ENCODE assay signal across 22 cellular contexts in the genomic region with DNA sequence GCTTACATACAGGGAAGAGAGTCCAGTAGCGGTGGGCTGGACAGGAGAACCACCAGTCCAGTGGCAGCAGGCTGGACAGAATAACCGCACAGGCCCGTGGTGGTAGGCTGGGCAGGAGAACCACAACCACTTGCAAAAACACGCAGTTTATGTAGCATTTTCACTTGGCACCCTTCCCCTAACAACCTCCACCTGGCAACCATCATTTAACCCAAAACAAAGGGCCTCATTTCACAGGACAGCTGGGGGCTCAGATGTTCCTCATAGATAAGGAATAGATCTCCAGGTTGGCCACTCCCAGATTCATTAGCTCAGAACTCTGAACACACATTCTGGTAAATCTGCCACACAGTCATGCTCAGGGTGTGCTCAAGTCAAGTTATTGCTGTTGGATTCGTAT.
"Had no signal": no experiment of that assay in that cellular context is flagged by ENCODE, and none has a peak within 500 bp of the region (broad histone marks: within the 10 kb centered on the region; RNA-seq: fewer than 3 reads in every experiment).

No MANE protein-coding gene starts in this region.

- H3K4me3 ChIP-seq: breast epithelium, colonic mucosa, dorsolateral prefrontal cortex, esophagus muscularis mucosa, thoracic aorta, vagina had no signal

- H3K4me3 Mint-ChIP-seq: activated B cell treated with CpG ODN at 0.5 μM for 24 hours; activated CD4-positive, alpha-beta T cell treated with anti-CD3 and anti-CD28 coated beads for 36 hours; activated naive CD8-positive, alpha-beta T cell; activated T-cell treated with anti-CD3 and anti-CD28 coated beads, Interleukin-2, amount 50 U/mL, for 24 hours; type B pancreatic cell had no signal

- H3K4me1 ChIP-seq: breast epithelium, colonic mucosa, parathyroid adenoma, vagina had no signal

- H3K9ac ChIP-seq: parathyroid adenoma had no signal

- H3K9me3 Mint-ChIP-seq: activated B cell treated with CpG ODN at 0.5 μM for 24 hours; activated T-cell treated with anti-CD3 and anti-CD28 coated beads, Interleukin-2, amount 50 U/mL, for 24 hours had no signal

- ATAC-seq: activated CD4-positive, alpha-beta T cell treated with anti-CD3 and anti-CD28 coated beads for 36 hours; right cardiac atrium had no signal

- H3K27ac Mint-ChIP-seq: activated B cell treated with CpG ODN at 0.5 μM for 24 hours; activated CD4-positive, alpha-beta T cell treated with anti-CD3 and anti-CD28 coated beads for 36 hours; activated naive CD8-positive, alpha-beta T cell; activated T-cell treated with anti-CD3 and anti-CD28 coated beads, Interleukin-2, amount 50 U/mL, for 24 hours; type B pancreatic cell had no signal

- H2AFZ ChIP-seq: parathyroid adenoma had no signal

- H3K36me3 Mint-ChIP-seq: type B pancreatic cell had no signal

- H3K36me3 ChIP-seq: breast epithelium, colonic mucosa, esophagus muscularis mucosa, thoracic aorta, vagina had no signal

- DNase-seq: activated B cell treated with CpG ODN at 0.5 μM for 24 hours; activated CD4-positive, alpha-beta T cell treated with anti-CD3 and anti-CD28 coated beads for 36 hours; activated CD4-positive, alpha-beta T cell treated with anti-CD3 and anti-CD28 coated beads, Interleukin-2, amount 50 U/mL, for 4 hours; activated CD8-positive, alpha-beta memory T cell treated with anti-CD3 and anti-CD28 coated beads for 24 hours; activated CD8-positive, alpha-beta memory T cell treated with anti-CD3 and anti-CD28 coated beads, Interleukin-2, amount 50 U/mL, for 4 hours; activated naive CD4-positive, alpha-beta T cell; activated T-cell treated with anti-CD3 and anti-CD28 coated beads, Interleukin-2, amount 50 U/mL, for 24 hours; amniotic stem cell; colonic mucosa; dorsolateral prefrontal cortex; glutamatergic neuron; hypothalamus; nucleus accumbens; right cardiac atrium; stimulated activated CD4-positive, alpha-beta T cell treated with anti-CD3 and anti-CD28 coated beads, Interleukin-4, amount 100 ng/mL, for 24 hours had no signal

- H3K9me3 ChIP-seq: colonic mucosa, thoracic aorta, vagina had no signal

- H3K27me3 Mint-ChIP-seq: activated CD4-positive, alpha-beta T cell treated with anti-CD3 and anti-CD28 coated beads for 36 hours; activated naive CD8-positive, alpha-beta T cell; activated T-cell treated with anti-CD3 and anti-CD28 coated beads, Interleukin-2, amount 50 U/mL, for 24 hours; type B pancreatic cell had no signal

- H3K27me3 ChIP-seq: breast epithelium, colonic mucosa, dorsolateral prefrontal cortex, esophagus muscularis mucosa, vagina had no signal

- H3K27ac ChIP-seq: breast epithelium, colonic mucosa, dorsolateral prefrontal cortex, esophagus muscularis mucosa, parathyroid adenoma, thoracic aorta, vagina had no signal

- H3K4me1 Mint-ChIP-seq: activated B cell treated with CpG ODN at 0.5 μM for 24 hours had no signal
